In genomic region chr7:10824154-10824553, GRCh38 we compare ENCODE assay signal across 13 cellular contexts.
DNase-seq lines count a peak whose midpoint lies in the region; ATAC-seq, FAIRE-seq and TF ChIP-seq lines count a peak whose summit lies in the region.
"Had no signal": no experiment of that assay in that cellular context is flagged by ENCODE, and none has a peak within 500 bp of the region (broad histone marks: within the 10 kb centered on the region; RNA-seq: fewer than 3 reads in every experiment).

No MANE protein-coding gene starts in this region.

- H3K36me3 ChIP-seq in A673 (ENCODE audit: insufficient read depth, low read length, poor library complexity, severe bottlenecking) (no peaks in the 10 kb centered on the region), K562 (ENCODE audit: control insufficient read depth, insufficient read depth, low read length) (no peaks in the 10 kb centered on the region)
- H3K36me3 ChIP-seq: BLaER1 had no signal

- intact Hi-C loops in A673 (cut with micrococcal nuclease; ENCODE audit: unreplicated experiment): no loop called here
- intact Hi-C loops in K562 (cut with micrococcal nuclease): no loop called here

- H3K27me3 ChIP-seq in A673 (replicated peaks; ENCODE audit: insufficient read depth, low read depth, low read length, poor library complexity) (peaks cover 13% of the 10 kb centered on the region), K562 (ENCODE audit: control insufficient read depth in 2 of 2, insufficient read depth in 2 of 2, low read length in 2 of 2) (no peaks in the 10 kb centered on the region)
- H3K27me3 ChIP-seq: BLaER1 had no signal

- H3K9me1 ChIP-seq in K562 (ENCODE audit: control insufficient read depth, insufficient read depth, low read length): no peaks in the 10 kb centered on the region

- no peak for TF ChIP-seq CTCF in A673 (conservative IDR thresholded peaks at IDR 0.05; ENCODE audit: low read depth, low read length)
- no peak for TF ChIP-seq CTCF in K562 (IDR thresholded peaks at IDR 0.05 in 2 of 3, conservative IDR thresholded peaks at IDR 0.05 in 1 of 3; ENCODE audit: insufficient read depth in 2 of 3, low read depth in 1 of 3, low read length in 3 of 3)

- no peak overlapping the region for H3K9ac ChIP-seq in K562 (ENCODE audit: insufficient read depth in 1 of 2, low read depth in 2 of 2, low read length in 2 of 2)
- H3K9ac ChIP-seq: BLaER1 had no signal

- peaks cover 3% of the 10 kb centered on the region for H3K4me1 ChIP-seq in A673 (ENCODE audit: insufficient read depth, low read length, poor library complexity, severe bottlenecking)
- H3K4me1 ChIP-seq in K562 (replicated peaks in 1 of 2; ENCODE audit: control insufficient read depth in 2 of 2, insufficient read depth in 2 of 2, low read length in 2 of 2): no peaks in the 10 kb centered on the region
- H3K4me1 ChIP-seq: A549, BLaER1, Caco-2 had no signal

- TF ChIP-seq POLR2A in H54 (IDR thresholded peaks at IDR 0.05; ENCODE audit: low read depth, low read length): no peak
- no peak for TF ChIP-seq POLR2A in K562 (conservative IDR thresholded peaks at IDR 0.05)

- FAIRE-seq in H54 (lab: Jason Lieb, UNC): peak; percentile 38
- no peak for FAIRE-seq in K562 (lab: Jason Lieb, UNC)
- FAIRE-seq: A549, GM18507 had no signal

- no peak overlapping the region for H3K4me2 ChIP-seq in K562 (ENCODE audit: insufficient read depth, low read length)
- H3K4me2 ChIP-seq: A549, BLaER1 had no signal

- no peaks in the 10 kb centered on the region for H4K20me1 ChIP-seq in K562 (replicated peaks; ENCODE audit: control insufficient read depth, insufficient read depth, low read length)
- H4K20me1 ChIP-seq: BLaER1 had no signal

- ATAC-seq in K562: no peak
- no peak for ATAC-seq in HG03135 (IDR thresholded peaks at IDR 0.05; ENCODE audit: unreplicated experiment)
- ATAC-seq: A549, HCT116 had no signal

- peak; percentile 26 for DNase-seq in A673 (ENCODE audit: low spot score)
- DNase-seq in H54 (ENCODE audit: insufficient read length, low spot score): no peak
- peak; percentile 82 for DNase-seq in NCI-H82 (lab: John Stamatoyannopoulos, UW)
- DNase-seq in K562 (ENCODE audit: extremely low read depth in 1 of 4, low spot score in 3 of 4): no peak
- DNase-seq in ACHN: no peak
- DNase-seq: AML-193; Caco-2; CD8-positive, alpha-beta memory T cell had no signal

- no TSS peak for BruUV-seq in A673 (replicated peaks; lab: Mats Ljungman, UMichigan)
- BruUV-seq in K562 (replicated peaks; lab: Mats Ljungman, UMichigan): no TSS peak

- 22% methylated on average over 1 of the region's 1 CpG for WGBS in K562 (ENCODE audit: insufficient coverage, low coverage, missing lambda C conversion rate)

- POLR2A ChIA-PET in A673 (lab: Charles Lee; ENCODE audit: low non-redundant PET): no interaction called here
- POLR2A ChIA-PET in K562 (lab: Yijun Ruan, JAX): no interaction called here

- no peak for TF ChIP-seq EP300 in K562 (IDR thresholded peaks at IDR 0.05; ENCODE audit: low read length)

- H3K9me3 ChIP-seq in A673 (ENCODE audit: low read depth, low read length, poor library complexity, severe bottlenecking) (no peaks in the 10 kb centered on the region), K562 (replicated peaks; ENCODE audit: control insufficient read depth, insufficient read depth, low read depth, low read length) (no peaks in the 10 kb centered on the region)
- H3K9me3 ChIP-seq: A549, BLaER1, Caco-2 had no signal

- no peak overlapping the region for H2AFZ ChIP-seq in K562 (ENCODE audit: low read depth, low read length)

- in situ Hi-C loops in K562 (cut with MboI): no loop called here
- in situ Hi-C loops in ACHN (cut with HindIII; ENCODE audit: low pct_ligation_motif_present, low pct_unique_long_range_greater_than_20kb, low sequenced_read_pairs): no loop called here

- no peak overlapping the region for H3K4me3 ChIP-seq in A673 (ENCODE audit: low read depth, low read length, poor library complexity, severe bottlenecking)
- H3K4me3 ChIP-seq in K562: no peak overlapping the region
- H3K4me3 ChIP-seq: A549, BLaER1 had no signal

- TF ChIP-seq RAD21 in K562 (CRISPR knock-in tag; conservative IDR thresholded peaks at IDR 0.05 in 1 of 2, IDR thresholded peaks at IDR 0.05 in 1 of 2): no peak

- no peak overlapping the region for H3K27ac ChIP-seq in A673 (ENCODE audit: low read depth, low read length, poor library complexity, severe bottlenecking)
- no peak overlapping the region for H3K27ac ChIP-seq in K562 (ENCODE audit: extremely low read depth, low read depth, low read length)
- H3K27ac ChIP-seq: A549, BLaER1 had no signal

- CTCF ChIA-PET in A673 (lab: Charles Lee): no interaction called here
- CTCF ChIA-PET in K562 (lab: Yijun Ruan, JAX; ENCODE audit: low intra/inter-chr PET ratio): no interaction called here

- no peaks in the 10 kb centered on the region for H3K79me2 ChIP-seq in K562 (ENCODE audit: control insufficient read depth, insufficient read depth, low read length)

TF ChIP-seq in K562, 482 proteins besides CTCF, POLR2A, EP300 and RAD21:
- peak; percentile 73 for TF ChIP-seq SPI1 (IDR thresholded peaks at IDR 0.05; ENCODE audit: borderline replicate concordance, low read depth, low read length)
- no peak for TF ChIP-seq TAL1 (IDR thresholded peaks at IDR 0.05)
- TF ChIP-seq KDM1A (IDR thresholded peaks at IDR 0.05): peak; percentile 49 to 54; a peak in 3 of 4 replicates
- TF ChIP-seq ZNF384 (IDR thresholded peaks at IDR 0.05; ENCODE audit: low read depth, low read length): no peak
- no peak for TF ChIP-seq ZFP91 (CRISPR knock-in tag; IDR thresholded peaks at IDR 0.05)
- peak; percentile 57; the same call in 1 of the 2 replicates for TF ChIP-seq PKNOX1 (IDR thresholded peaks at IDR 0.05)
- TF ChIP-seq FOXK1 (CRISPR knock-in tag; IDR thresholded peaks at IDR 0.05; ENCODE audit: borderline replicate concordance): no peak
- TF ChIP-seq PBX2 (CRISPR knock-in tag; IDR thresholded peaks at IDR 0.05; ENCODE audit: low read depth): no peak
- TF ChIP-seq PBX2 (tag; conservative IDR thresholded peaks at IDR 0.05; ENCODE audit: low read depth): 0 out of 2 replicates have a peak, but pooled peaks have one; percentile 54
- no peak for TF ChIP-seq CREB1 (IDR thresholded peaks at IDR 0.05)
- no peak for TF ChIP-seq CREB1 (CRISPR knock-in tag; IDR thresholded peaks at IDR 0.05)
- peak; percentile 75 for TF ChIP-seq MEIS2 (IDR thresholded peaks at IDR 0.05; ENCODE audit: partially characterized antibody)
- TF ChIP-seq MLX (CRISPR knock-in tag; conservative IDR thresholded peaks at IDR 0.05): no peak
TF ChIP-seq in K562: peak in this region for 5.

Comparison
In these comparisons a context has a peak if more than half of its experiments do, and no peak if none do; other contexts are left out.
1. DNase-seq: peak in A673 (single experiment) and NCI-H82 (single experiment); none in H54 (single experiment), K562 (0 of 4) and ACHN (single experiment).